21 cellular contexts compared by ENCODE assay signal in the genomic region with DNA sequence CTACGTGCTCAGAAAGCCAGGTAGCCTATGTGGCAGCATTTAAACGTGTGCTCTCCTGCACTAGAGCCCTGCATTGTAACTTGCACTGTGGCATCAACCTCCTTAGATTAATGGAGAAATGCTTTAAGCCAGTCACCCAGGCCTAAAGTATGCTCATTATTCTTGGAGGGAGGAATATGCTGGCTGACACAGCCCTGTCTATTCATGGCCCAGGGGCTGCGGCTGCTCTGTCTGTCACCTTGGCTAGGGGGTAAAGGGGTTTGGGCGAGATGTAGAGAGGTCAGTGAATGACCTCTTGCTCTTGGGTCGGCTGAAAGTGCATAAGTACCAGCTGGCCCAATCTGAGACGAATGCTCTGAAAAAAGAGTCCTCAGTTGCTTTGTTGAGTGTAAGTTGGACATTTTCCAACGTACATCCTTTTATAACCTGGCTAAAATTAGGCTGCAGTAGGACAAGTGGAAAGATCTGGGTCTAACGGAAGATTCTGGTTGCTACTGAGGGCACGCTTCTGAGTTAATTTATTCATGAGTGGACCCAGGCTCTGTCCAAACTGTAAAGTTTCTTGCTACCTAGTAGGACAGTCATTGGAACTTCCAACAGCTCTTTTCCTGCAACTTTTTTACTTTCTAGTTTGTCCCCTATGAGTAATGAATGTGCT.
"Had no signal": no experiment of that assay in that cellular context is flagged by ENCODE, and none has a peak within 500 bp of the region (broad histone marks: within the 10 kb centered on the region; RNA-seq: fewer than 3 reads in every experiment).

No MANE protein-coding gene starts in this region.

- DNase-seq: activated CD4-positive, alpha-beta memory T cell treated with anti-CD3 and anti-CD28 coated beads, Interleukin-2, amount 10 ng/mL, durations not matched to agents 7 days and 5 days; activated CD4-positive, alpha-beta T cell treated with anti-CD3 and anti-CD28 coated beads for 36 hours; activated CD4-positive, alpha-beta T cell treated with anti-CD3 and anti-CD28 coated beads, Interleukin-2, amount 50 U/mL, for 1 hour; activated gamma-delta T cell treated with Interleukin-2 at 50 U/mL for 16 hours; activated naive CD4-positive, alpha-beta T cell treated with anti-CD3 and anti-CD28 coated beads, Interleukin-2, amount 10 ng/mL, durations not matched to agents 7 days and 5 days; activated naive CD8-positive, alpha-beta T cell treated with anti-CD3 and anti-CD28 coated beads for 36 hours; activated T-cell treated with anti-CD3 and anti-CD28 coated beads for 4 hours; activated T-cell treated with anti-CD3 and anti-CD28 coated beads, Interleukin-2, amount 50 U/mL, for 48 hours; central memory CD4-positive, alpha-beta T cell; IMR-90; Kasumi-1; KBM-7; NCI-H2227 treated with DMSO at 0.1 percent for 48 hours; NCI-H446 treated with DMSO at 0.1 percent for 48 hours; NCI-H524 treated with DMSO at 0.1 percent for 48 hours; NCI-H748 treated with DMSO at 0.1 percent for 48 hours; SJCRH30; SK-N-SH; T-helper 1 cell; WERI-Rb-1 had no signal

- H3K36me3 ChIP-seq: WERI-Rb-1 had no signal

- ATAC-seq: activated CD4-positive, alpha-beta T cell treated with anti-CD3 and anti-CD28 coated beads for 36 hours; activated T-helper 17 cell treated with anti-CD3 and anti-CD28 coated beads, Interleukin-2, amount 50 U/mL, for 72 hours had no signal

- H3K4me1 ChIP-seq: SJCRH30 had no signal

- H3K4me3 ChIP-seq: SJCRH30 had no signal

- H3K9me3 ChIP-seq: SJCRH30, SK-N-SH had no signal

- H3K27me3 ChIP-seq: SJCRH30 had no signal

- H3K27ac ChIP-seq: SJCRH30, WERI-Rb-1 had no signal
